In the genomic region with DNA sequence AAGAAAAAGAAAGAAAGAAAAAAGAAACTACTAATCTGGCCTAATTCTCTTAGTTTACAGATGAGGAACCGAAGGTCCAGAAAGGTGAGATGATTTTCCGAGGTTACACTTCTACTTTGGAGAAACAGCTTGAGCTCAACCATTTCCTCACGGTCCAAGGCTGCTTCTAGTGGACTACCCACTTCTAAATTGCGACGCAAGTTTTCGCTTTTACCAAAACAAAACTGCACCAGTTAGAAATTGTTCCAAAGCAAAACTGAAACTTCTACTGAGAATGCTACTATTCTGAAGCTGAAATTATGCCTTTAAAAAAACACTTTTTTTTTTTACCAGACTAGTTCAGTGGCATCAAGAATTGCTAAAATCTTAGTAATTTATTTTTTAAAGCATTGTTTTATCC, we compare ENCODE assay signal across 12 cellular contexts.
DNase-seq lines count a peak whose midpoint lies in the region; ATAC-seq lines count a peak whose summit lies in the region.
"Had no signal": no experiment of that assay in that cellular context is flagged by ENCODE, and none has a peak within 500 bp of the region (broad histone marks: within the 10 kb centered on the region; RNA-seq: fewer than 3 reads in every experiment).

No MANE protein-coding gene starts in this region.

- H3K9me3 Mint-ChIP-seq in activated naive CD4-positive, alpha-beta T cell treated with anti-CD3 and anti-CD28 coated beads, Interleukin-2, amount 10 ng/mL, durations not matched to agents 7 days and 5 days, result no peaks in the 10 kb centered on the region
- H3K9me3 Mint-ChIP-seq: naive thymus-derived CD8-positive, alpha-beta T cell had no signal

- CTCF ChIA-PET in activated naive CD4-positive, alpha-beta T cell treated with anti-CD3 and anti-CD28 coated beads, Interleukin-2, amount 10 ng/mL, durations not matched to agents 7 days and 5 days (lab: Charles Lee), result no interaction called here

- no peaks in the 10 kb centered on the region for H3K36me3 Mint-ChIP-seq in activated naive CD4-positive, alpha-beta T cell treated with anti-CD3 and anti-CD28 coated beads, Interleukin-2, amount 10 ng/mL, durations not matched to agents 7 days and 5 days

- peaks cover 3% of the 10 kb centered on the region for H3K4me1 Mint-ChIP-seq in activated naive CD4-positive, alpha-beta T cell treated with anti-CD3 and anti-CD28 coated beads, Interleukin-2, amount 10 ng/mL, durations not matched to agents 7 days and 5 days

- H3K27ac Mint-ChIP-seq in activated naive CD4-positive, alpha-beta T cell treated with anti-CD3 and anti-CD28 coated beads, Interleukin-2, amount 10 ng/mL, durations not matched to agents 7 days and 5 days, result peak overlapping the region; percentile 56

- no peaks in the 10 kb centered on the region for H3K27me3 Mint-ChIP-seq in activated naive CD4-positive, alpha-beta T cell treated with anti-CD3 and anti-CD28 coated beads, Interleukin-2, amount 10 ng/mL, durations not matched to agents 7 days and 5 days
- H3K27me3 Mint-ChIP-seq: naive thymus-derived CD8-positive, alpha-beta T cell had no signal

- no peak overlapping the region for H3K4me3 Mint-ChIP-seq in activated naive CD4-positive, alpha-beta T cell treated with anti-CD3 and anti-CD28 coated beads, Interleukin-2, amount 10 ng/mL, durations not matched to agents 7 days and 5 days
- H3K4me3 Mint-ChIP-seq: naive thymus-derived CD8-positive, alpha-beta T cell had no signal

- DNase-seq in activated naive CD4-positive, alpha-beta T cell treated with anti-CD3 and anti-CD28 coated beads, Interleukin-2, amount 10 ng/mL, durations not matched to agents 7 days and 5 days, result no peak
- no peak for DNase-seq in activated naive CD4-positive, alpha-beta T cell (lab: John Stamatoyannopoulos, UW)
- DNase-seq in mesenteric fat pad (ENCODE audit: low spot score) (no peak), NCI-H345 (lab: John Stamatoyannopoulos, UW) (no peak), AG08396 (ENCODE audit: low spot score) (no peak), SW480 (ENCODE audit: low spot score) (no peak)
- DNase-seq: DMS 273 treated with DMSO at 0.1 percent for 48 hours; dorsolateral prefrontal cortex; naive thymus-derived CD8-positive, alpha-beta T cell; NCI-H2029 had no signal

- peak; percentile 88 for ATAC-seq in GM21717 (IDR thresholded peaks at IDR 0.05; ENCODE audit: unreplicated experiment)
- ATAC-seq in HG03354 (IDR thresholded peaks at IDR 0.05; ENCODE audit: poor library complexity, severe bottlenecking, unreplicated experiment), result peak; percentile 50
- ATAC-seq: naive thymus-derived CD8-positive, alpha-beta T cell had no signal
